26 cellular contexts compared by ENCODE assay signal in genomic region chr15:80895091-80895490, GRCh38.
"Had no signal": no experiment of that assay in that cellular context is flagged by ENCODE, and none has a peak within 500 bp of the region (broad histone marks: within the 10 kb centered on the region; RNA-seq: fewer than 3 reads in every experiment).

No MANE protein-coding gene starts in this region.

- H3K27ac ChIP-seq: lower lobe of right lung, parathyroid adenoma, psoas muscle, right lobe of liver, transverse colon, upper lobe of left lung, vagina had no signal

- H3K4me1 ChIP-seq: lower lobe of right lung, parathyroid adenoma, psoas muscle, right lobe of liver, transverse colon, upper lobe of left lung, vagina had no signal

- H3K27me3 ChIP-seq: right lobe of liver, transverse colon, upper lobe of left lung, vagina had no signal

- H3K36me3 ChIP-seq: right lobe of liver, transverse colon, vagina had no signal

- H3K27ac Mint-ChIP-seq: immature natural killer cell; naive thymus-derived CD4-positive, alpha-beta T cell; natural killer cell treated with Interleukin-12 subunit alpha and Interleukin-12 subunit beta and Interleukin-15 and Interleukin-18, amount 100 ng/mL, for 72 hours; stimulated activated memory B cell treated with anti-CD40 and anti-IgM and Interleukin-4, amounts not matched to agents 10 μg/mL and 1 μg/mL and 100 μg/mL, for 72 hours; stimulated activated naive CD8-positive, alpha-beta T cell treated with anti-CD3 and anti-CD28 coated beads, Interleukin-15, amount 100 ng/mL, for 72 hours had no signal

- H3K4me3 ChIP-seq: lower lobe of right lung, psoas muscle, right lobe of liver, smooth muscle cell, transverse colon, upper lobe of left lung, vagina had no signal

- H3K4me3 Mint-ChIP-seq: immature natural killer cell; naive thymus-derived CD4-positive, alpha-beta T cell; natural killer cell treated with Interleukin-12 subunit alpha and Interleukin-12 subunit beta and Interleukin-15 and Interleukin-18, amount 100 ng/mL, for 72 hours; neural crest cell; stimulated activated memory B cell treated with anti-CD40 and anti-IgM and Interleukin-4, amounts not matched to agents 10 μg/mL and 1 μg/mL and 100 μg/mL, for 72 hours; stimulated activated naive CD8-positive, alpha-beta T cell treated with anti-CD3 and anti-CD28 coated beads, Interleukin-15, amount 100 ng/mL, for 72 hours had no signal

- H3K4me1 Mint-ChIP-seq: naive thymus-derived CD4-positive, alpha-beta T cell; neural crest cell; stimulated activated memory B cell treated with anti-CD40 and anti-IgM and Interleukin-4, amounts not matched to agents 10 μg/mL and 1 μg/mL and 100 μg/mL, for 72 hours; stimulated activated naive CD8-positive, alpha-beta T cell treated with anti-CD3 and anti-CD28 coated beads, Interleukin-15, amount 100 ng/mL, for 72 hours had no signal

- ATAC-seq: lower lobe of right lung; naive thymus-derived CD4-positive, alpha-beta T cell; natural killer cell treated with Interleukin-12 subunit alpha and Interleukin-12 subunit beta and Interleukin-15 and Interleukin-18, amount 100 ng/mL, for 72 hours; psoas muscle; right lobe of liver; stimulated activated memory B cell treated with anti-CD40 and anti-IgM and Interleukin-4, amounts not matched to agents 10 μg/mL and 1 μg/mL and 100 μg/mL, for 72 hours; stimulated activated naive CD8-positive, alpha-beta T cell treated with anti-CD3 and anti-CD28 coated beads, Interleukin-15, amount 100 ng/mL, for 72 hours had no signal

- H3K9me3 ChIP-seq: lower lobe of right lung, right lobe of liver, transverse colon, upper lobe of left lung, vagina had no signal

- H3K27me3 Mint-ChIP-seq: naive thymus-derived CD4-positive, alpha-beta T cell; stimulated activated memory B cell treated with anti-CD40 and anti-IgM and Interleukin-4, amounts not matched to agents 10 μg/mL and 1 μg/mL and 100 μg/mL, for 72 hours; stimulated activated naive CD8-positive, alpha-beta T cell treated with anti-CD3 and anti-CD28 coated beads, Interleukin-15, amount 100 ng/mL, for 72 hours had no signal

- H3K36me3 Mint-ChIP-seq: natural killer cell treated with Interleukin-12 subunit alpha and Interleukin-12 subunit beta and Interleukin-15 and Interleukin-18, amount 100 ng/mL, for 72 hours had no signal

- DNase-seq: head of caudate nucleus; hypothalamus; immature natural killer cell; kidney; lower lobe of right lung; mammary epithelial cell; mesenchymal stem cell; naive thymus-derived CD4-positive, alpha-beta T cell; nucleus accumbens; psoas muscle; right lobe of liver; stimulated activated CD4-positive, alpha-beta T cell treated with anti-CD3 and anti-CD28 coated beads, Interleukin-1b, Interleukin-23, amount 100 ng/mL, for 48 hours; stimulated activated CD4-positive, alpha-beta T cell treated with anti-CD3 and anti-CD28 coated beads, Interleukin-2, amount 100 ng/mL, for 48 hours; stimulated activated CD4-positive, alpha-beta T cell treated with anti-CD3 and anti-CD28 coated beads, Interleukin-4, amount 100 ng/mL, for 4 hours; stimulated activated CD8-positive, alpha-beta memory T cell treated with anti-CD3 and anti-CD28 coated beads, Interleukin-4, amount 100 ng/mL, for 48 hours; stimulated activated naive CD4-positive, alpha-beta T cell treated with Interleukin-2 at 50 U/mL for 16 hours; stimulated activated naive CD8-positive, alpha-beta T cell treated with anti-CD3 and anti-CD28 coated beads, Interleukin-15, amount 100 ng/mL, for 72 hours; substantia nigra; transverse colon; upper lobe of left lung had no signal
